2 cellular contexts compared by ENCODE assay signal in genomic region chr2:240418311-240418710, GRCh38.
TF ChIP-seq lines count a peak whose summit lies in the region.

No MANE protein-coding gene starts in this region.

TF ChIP-seq in IMR-90, 13 proteins besides CTCF, POLR2A, EP300 and RAD21:
- no peak for TF ChIP-seq FOS (IDR thresholded peaks at IDR 0.05; ENCODE audit: low read depth, low read length)
- no peak for TF ChIP-seq BHLHE40 (IDR thresholded peaks at IDR 0.05; ENCODE audit: low read depth, low read length)
- 0 out of 2 replicates have a peak, but pooled peaks have one; percentile 12 for TF ChIP-seq MAFK (IDR thresholded peaks at IDR 0.05; ENCODE audit: low read depth, low read length)
- no peak for TF ChIP-seq USF2 (IDR thresholded peaks at IDR 0.05; ENCODE audit: low read depth, low read length)
TF ChIP-seq in IMR-90: peak in this region for 1.

TF ChIP-seq in HepG2, 621 proteins besides CTCF, POLR2A, EP300 and RAD21:
- peak; percentile 27; the same call in 1 of the 2 replicates for TF ChIP-seq NFE2L2 (IDR thresholded peaks at IDR 0.05; ENCODE audit: low read length)
- TF ChIP-seq ATF6 (CRISPR knock-in tag; conservative IDR thresholded peaks at IDR 0.05): no peak
- peak in 1 of 2 experiments; percentile 39; a peak in 2 of 4 replicates for TF ChIP-seq MAFK (conservative IDR thresholded peaks at IDR 0.05 in 1 of 2, IDR thresholded peaks at IDR 0.05 in 1 of 2; ENCODE audit: low read length in 2 of 2)
